In genomic region chr13:102033719-102034446, GRCh38 we compare ENCODE assay signal across 15 cellular contexts.
DNase-seq lines count a peak whose midpoint lies in the region; TF ChIP-seq lines count a peak whose summit lies in the region.
"Had no signal": no experiment of that assay in that cellular context is flagged by ENCODE, and none has a peak within 500 bp of the region (broad histone marks: within the 10 kb centered on the region; RNA-seq: fewer than 3 reads in every experiment).

No MANE protein-coding gene starts in this region.

- peak overlapping the region; percentile 12 for H3K4me3 Mint-ChIP-seq in neural crest cell
- no peak overlapping the region for H3K4me3 Mint-ChIP-seq in activated CD4-positive, alpha-beta T cell treated with anti-CD3 and anti-CD28 coated beads, Interleukin-2, amount 10 ng/mL, durations not matched to agents 7 days and 5 days
- H3K4me3 Mint-ChIP-seq: activated T-cell treated with anti-CD3 and anti-CD28 coated beads, Interleukin-2, amount 50 U/mL, for 24 hours had no signal

- peak; percentile 46 for DNase-seq in DMS53 treated with DMSO at 0.1 percent for 48 hours (lab: John Stamatoyannopoulos, UW; ENCODE audit: unreplicated experiment)
- DNase-seq in NCI-H187 treated with DMSO at 0.1 percent for 48 hours (lab: John Stamatoyannopoulos, UW) = peak; percentile 100
- DNase-seq in NCI-H748 treated with DMSO at 0.1 percent for 48 hours (lab: John Stamatoyannopoulos, UW) = peak; percentile 86
- DNase-seq in neural crest cell (ENCODE audit: low read depth, low spot score) = no peak
- no peak for DNase-seq in amygdala (lab: John Stamatoyannopoulos, UW)
- DNase-seq in NCI-H2029 (lab: John Stamatoyannopoulos, UW) = no peak
- no peak for DNase-seq in activated CD4-positive, alpha-beta T cell treated with anti-CD3 and anti-CD28 coated beads, Interleukin-2, amount 10 ng/mL, durations not matched to agents 7 days and 5 days
- no peak for DNase-seq in substantia nigra (lab: John Stamatoyannopoulos, UW)
- DNase-seq: activated CD4-positive, alpha-beta T cell treated with anti-CD3 and anti-CD28 coated beads, Interleukin-2, amount 50 U/mL, for 48 hours; activated T-cell treated with anti-CD3 and anti-CD28 coated beads, Interleukin-2, amount 50 U/mL, for 24 hours; Calu3; dermis blood vessel endothelial cell had no signal

- H3K4me1 Mint-ChIP-seq in neural crest cell = peaks cover 19% of the 10 kb centered on the region
- H3K4me1 Mint-ChIP-seq in activated CD4-positive, alpha-beta T cell treated with anti-CD3 and anti-CD28 coated beads, Interleukin-2, amount 10 ng/mL, durations not matched to agents 7 days and 5 days = no peaks in the 10 kb centered on the region

- H3K27ac ChIP-seq in substantia nigra (ENCODE audit: low read depth, low read length, poor library complexity, severe bottlenecking) = no peak overlapping the region
- H3K27ac ChIP-seq: suprapubic skin had no signal

- H3K36me3 Mint-ChIP-seq in neural crest cell (ENCODE audit: low read depth) = no peaks in the 10 kb centered on the region
- H3K36me3 Mint-ChIP-seq in activated CD4-positive, alpha-beta T cell treated with anti-CD3 and anti-CD28 coated beads, Interleukin-2, amount 10 ng/mL, durations not matched to agents 7 days and 5 days (ENCODE audit: low read depth) = no peaks in the 10 kb centered on the region
- H3K36me3 Mint-ChIP-seq: activated naive CD4-positive, alpha-beta T cell treated with anti-CD3 and anti-CD28 coated beads, Interleukin-2, amount 50 U/mL, for 72 hours had no signal

- H3K9me3 Mint-ChIP-seq in neural crest cell = peaks cover 3% of the 10 kb centered on the region
- no peaks in the 10 kb centered on the region for H3K9me3 Mint-ChIP-seq in activated CD4-positive, alpha-beta T cell treated with anti-CD3 and anti-CD28 coated beads, Interleukin-2, amount 10 ng/mL, durations not matched to agents 7 days and 5 days
- H3K9me3 Mint-ChIP-seq: activated naive CD4-positive, alpha-beta T cell treated with anti-CD3 and anti-CD28 coated beads, Interleukin-2, amount 50 U/mL, for 72 hours; activated T-cell treated with anti-CD3 and anti-CD28 coated beads, Interleukin-2, amount 50 U/mL, for 24 hours had no signal

- H3K27me3 Mint-ChIP-seq in neural crest cell (ENCODE audit: low read depth) = peaks cover 16% of the 10 kb centered on the region
- H3K27me3 Mint-ChIP-seq in activated CD4-positive, alpha-beta T cell treated with anti-CD3 and anti-CD28 coated beads, Interleukin-2, amount 10 ng/mL, durations not matched to agents 7 days and 5 days = no peaks in the 10 kb centered on the region
- H3K27me3 Mint-ChIP-seq: activated T-cell treated with anti-CD3 and anti-CD28 coated beads, Interleukin-2, amount 50 U/mL, for 24 hours; progenitor cell of endocrine pancreas had no signal

- CTCF ChIA-PET in activated CD4-positive, alpha-beta T cell treated with anti-CD3 and anti-CD28 coated beads, Interleukin-2, amount 10 ng/mL, durations not matched to agents 7 days and 5 days (lab: Charles Lee) = no interaction called here

- no peak for TF ChIP-seq CTCF in neural crest cell (conservative IDR thresholded peaks at IDR 0.05)

- H3K27ac Mint-ChIP-seq in neural crest cell (ENCODE audit: unreplicated experiment) = no peak overlapping the region
- H3K27ac Mint-ChIP-seq in activated CD4-positive, alpha-beta T cell treated with anti-CD3 and anti-CD28 coated beads, Interleukin-2, amount 10 ng/mL, durations not matched to agents 7 days and 5 days = no peak overlapping the region
- H3K27ac Mint-ChIP-seq: activated naive CD4-positive, alpha-beta T cell treated with anti-CD3 and anti-CD28 coated beads, Interleukin-2, amount 50 U/mL, for 72 hours; activated T-cell treated with anti-CD3 and anti-CD28 coated beads, Interleukin-2, amount 50 U/mL, for 24 hours; progenitor cell of endocrine pancreas had no signal

- POLR2A ChIA-PET in activated CD4-positive, alpha-beta T cell treated with anti-CD3 and anti-CD28 coated beads, Interleukin-2, amount 10 ng/mL, durations not matched to agents 7 days and 5 days (lab: Charles Lee) = no interaction called here

Comparison
In these comparisons a context has a peak if more than half of its experiments do, and no peak if none do; other contexts are left out.
1. DNase-seq: peak in DMS53 treated with DMSO at 0.1 percent for 48 hours (single experiment), NCI-H187 treated with DMSO at 0.1 percent for 48 hours (single experiment) and NCI-H748 treated with DMSO at 0.1 percent for 48 hours (single experiment); none in neural crest cell (single experiment), amygdala (0 of 56), NCI-H2029 (single experiment), activated CD4-positive, alpha-beta T cell treated with anti-CD3 and anti-CD28 coated beads, Interleukin-2, amount 10 ng/mL, durations not matched to agents 7 days and 5 days (single experiment) and substantia nigra (0 of 49).